ENCODE assay signal across 1 cellular context in genomic region chr3:66000506-66000905, GRCh38.
TF ChIP-seq lines count a peak whose summit lies in the region.

No MANE protein-coding gene starts in this region.

TF ChIP-seq in WTC11, 78 proteins besides CTCF, POLR2A, EP300 and RAD21 (continued from another document):
- TF ChIP-seq AR (CRISPR knock-in tag; IDR thresholded peaks at IDR 0.05): no peak
- TF ChIP-seq CBFB (CRISPR knock-in tag; IDR thresholded peaks at IDR 0.05; ENCODE audit: low read depth): no peak
- TF ChIP-seq, protein P1, sequence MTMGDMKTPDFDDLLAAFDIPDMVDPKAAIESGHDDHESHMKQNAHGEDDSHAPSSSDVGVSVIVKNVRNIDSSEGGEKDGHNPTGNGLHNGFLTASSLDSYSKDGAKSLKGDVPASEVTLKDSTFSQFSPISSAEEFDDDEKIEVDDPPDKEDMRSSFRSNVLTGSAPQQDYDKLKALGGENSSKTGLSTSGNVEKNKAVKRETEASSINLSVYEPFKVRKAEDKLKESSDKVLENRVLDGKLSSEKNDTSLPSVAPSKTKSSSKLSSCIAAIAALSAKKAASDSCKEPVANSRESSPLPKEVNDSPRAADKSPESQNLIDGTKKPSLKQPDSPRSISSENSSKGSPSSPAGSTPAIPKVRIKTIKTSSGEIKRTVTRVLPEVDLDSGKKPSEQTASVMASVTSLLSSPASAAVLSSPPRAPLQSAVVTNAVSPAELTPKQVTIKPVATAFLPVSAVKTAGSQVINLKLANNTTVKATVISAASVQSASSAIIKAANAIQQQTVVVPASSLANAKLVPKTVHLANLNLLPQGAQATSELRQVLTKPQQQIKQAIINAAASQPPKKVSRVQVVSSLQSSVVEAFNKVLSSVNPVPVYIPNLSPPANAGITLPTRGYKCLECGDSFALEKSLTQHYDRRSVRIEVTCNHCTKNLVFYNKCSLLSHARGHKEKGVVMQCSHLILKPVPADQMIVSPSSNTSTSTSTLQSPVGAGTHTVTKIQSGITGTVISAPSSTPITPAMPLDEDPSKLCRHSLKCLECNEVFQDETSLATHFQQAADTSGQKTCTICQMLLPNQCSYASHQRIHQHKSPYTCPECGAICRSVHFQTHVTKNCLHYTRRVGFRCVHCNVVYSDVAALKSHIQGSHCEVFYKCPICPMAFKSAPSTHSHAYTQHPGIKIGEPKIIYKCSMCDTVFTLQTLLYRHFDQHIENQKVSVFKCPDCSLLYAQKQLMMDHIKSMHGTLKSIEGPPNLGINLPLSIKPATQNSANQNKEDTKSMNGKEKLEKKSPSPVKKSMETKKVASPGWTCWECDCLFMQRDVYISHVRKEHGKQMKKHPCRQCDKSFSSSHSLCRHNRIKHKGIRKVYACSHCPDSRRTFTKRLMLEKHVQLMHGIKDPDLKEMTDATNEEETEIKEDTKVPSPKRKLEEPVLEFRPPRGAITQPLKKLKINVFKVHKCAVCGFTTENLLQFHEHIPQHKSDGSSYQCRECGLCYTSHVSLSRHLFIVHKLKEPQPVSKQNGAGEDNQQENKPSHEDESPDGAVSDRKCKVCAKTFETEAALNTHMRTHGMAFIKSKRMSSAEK (CRISPR knock-in tag; IDR thresholded peaks at IDR 0.05; ENCODE audit: borderline replicate concordance): no peak
- TF ChIP-seq, protein P2, sequence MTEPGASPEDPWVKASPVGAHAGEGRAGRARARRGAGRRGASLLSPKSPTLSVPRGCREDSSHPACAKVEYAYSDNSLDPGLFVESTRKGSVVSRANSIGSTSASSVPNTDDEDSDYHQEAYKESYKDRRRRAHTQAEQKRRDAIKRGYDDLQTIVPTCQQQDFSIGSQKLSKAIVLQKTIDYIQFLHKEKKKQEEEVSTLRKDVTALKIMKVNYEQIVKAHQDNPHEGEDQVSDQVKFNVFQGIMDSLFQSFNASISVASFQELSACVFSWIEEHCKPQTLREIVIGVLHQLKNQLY (CRISPR knock-in tag; IDR thresholded peaks at IDR 0.05): no peak
- TF ChIP-seq, protein P3, sequence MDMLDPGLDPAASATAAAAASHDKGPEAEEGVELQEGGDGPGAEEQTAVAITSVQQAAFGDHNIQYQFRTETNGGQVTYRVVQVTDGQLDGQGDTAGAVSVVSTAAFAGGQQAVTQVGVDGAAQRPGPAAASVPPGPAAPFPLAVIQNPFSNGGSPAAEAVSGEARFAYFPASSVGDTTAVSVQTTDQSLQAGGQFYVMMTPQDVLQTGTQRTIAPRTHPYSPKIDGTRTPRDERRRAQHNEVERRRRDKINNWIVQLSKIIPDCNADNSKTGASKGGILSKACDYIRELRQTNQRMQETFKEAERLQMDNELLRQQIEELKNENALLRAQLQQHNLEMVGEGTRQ (CRISPR knock-in tag; IDR thresholded peaks at IDR 0.05): no peak
